8 cellular contexts compared by ENCODE assay signal in the genomic region with DNA sequence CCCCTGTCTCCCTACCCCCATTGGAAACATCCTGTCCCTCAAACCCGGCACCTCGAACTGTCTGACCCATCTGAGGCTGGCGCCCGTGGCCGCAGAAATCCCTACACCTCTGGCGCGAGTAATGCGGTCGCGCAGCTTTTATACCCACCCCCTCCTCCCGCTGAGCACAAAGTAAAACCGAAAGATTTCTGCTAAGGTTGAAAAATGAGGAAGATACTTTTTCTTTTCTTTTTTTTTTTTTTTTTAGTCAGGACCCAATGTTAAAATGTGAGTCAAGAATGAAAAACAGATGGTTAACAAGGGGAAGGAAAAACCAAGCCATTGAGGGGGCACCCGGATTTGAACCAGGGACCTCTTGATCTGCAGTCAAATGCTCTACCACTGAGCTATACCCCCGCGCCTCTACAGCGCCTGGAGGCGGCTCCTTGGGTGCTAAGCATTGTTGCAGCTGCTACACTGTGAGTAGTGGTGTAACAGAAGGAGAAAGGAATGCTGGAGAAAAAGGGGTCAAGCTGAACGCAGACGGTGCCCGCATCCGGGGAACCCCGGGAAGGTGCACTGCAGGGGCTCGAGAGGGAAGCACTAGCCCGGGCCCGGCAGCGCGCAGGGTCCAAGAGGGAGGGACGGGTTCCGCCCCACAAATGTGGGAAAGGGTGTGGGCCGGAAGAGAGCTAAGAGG. TPM values are rescaled to one million over a fixed set of nuclear protein-coding genes. Genes with fewer than 3 reads are reported as not detected.
DNase-seq lines count a peak whose midpoint lies in the region; ATAC-seq and TF ChIP-seq lines count a peak whose summit lies in the region.

No MANE protein-coding gene starts in this region.

- peak overlapping the region; percentile 90 for H3K4me3 Mint-ChIP-seq in activated CD4-positive, alpha-beta T cell treated with anti-CD3 and anti-CD28 coated beads, Interleukin-2, amount 10 ng/mL, durations not matched to agents 7 days and 5 days

- H3K27ac ChIP-seq in coronary artery (peak overlapping the region; percentile 98), left lung (peak overlapping the region; percentile 96 to 98)

- H3K36me3 ChIP-seq in BE2C (0 out of 2 replicates have a peak, but pooled peaks cover 3% of the 10 kb centered on the region), left lung (no peaks in the 10 kb centered on the region)

- peak overlapping the region; percentile 96 for H3K27ac Mint-ChIP-seq in activated CD4-positive, alpha-beta T cell treated with anti-CD3 and anti-CD28 coated beads, Interleukin-2, amount 10 ng/mL, durations not matched to agents 7 days and 5 days

- POLR2A ChIA-PET in activated CD4-positive, alpha-beta T cell treated with anti-CD3 and anti-CD28 coated beads, Interleukin-2, amount 10 ng/mL, durations not matched to agents 7 days and 5 days (lab: Charles Lee): interaction anchor here (0.7 kb wide), 1 partner anchor 15 kb away, joined by 6 read pairs; no protein-coding TSS in a partner anchor

- H3K4me1 ChIP-seq in BE2C: peaks cover 7% of the 10 kb centered on the region; the same call in 1 of the 2 replicates
- peaks cover 40 to 42% of the 10 kb centered on the region in 2 donors for H3K4me1 ChIP-seq in left lung

- H3K9me3 ChIP-seq in BE2C: no peaks in the 10 kb centered on the region
- no peaks in the 10 kb centered on the region for H3K9me3 ChIP-seq in left lung

- DNase-seq in BE2C: peak; percentile 85
- DNase-seq in NCI-H524 treated with DMSO at 0.1 percent for 48 hours (lab: John Stamatoyannopoulos, UW): peak; percentile 42
- DNase-seq in activated CD4-positive, alpha-beta T cell treated with anti-CD3 and anti-CD28 coated beads, Interleukin-2, amount 10 ng/mL, durations not matched to agents 7 days and 5 days: peak; percentile 86
- peak; percentile 97 for DNase-seq in coronary artery (ENCODE audit: low spot score)
- DNase-seq in left lung: peak; percentile 91
- DNase-seq in stimulated activated CD4-positive, alpha-beta T cell treated with anti-CD3 and anti-CD28 coated beads, Interleukin-2, amount 100 ng/mL, for 48 hours: peak; percentile 95 to 96

- peak; percentile 17; the same call in 1 of the 2 replicates for TF ChIP-seq CTCF in BE2C (IDR thresholded peaks at IDR 0.05; ENCODE audit: low read depth, low read length)
- TF ChIP-seq CTCF in coronary artery (IDR thresholded peaks at IDR 0.05): no peak
- TF ChIP-seq CTCF in left lung (IDR thresholded peaks at IDR 0.05): no peak

- H3K27me3 ChIP-seq in BE2C (no peaks in the 10 kb centered on the region), left lung (no peaks in the 10 kb centered on the region)

- H3K9me3 Mint-ChIP-seq in activated CD4-positive, alpha-beta T cell treated with anti-CD3 and anti-CD28 coated beads, Interleukin-2, amount 10 ng/mL, durations not matched to agents 7 days and 5 days: no peaks in the 10 kb centered on the region

- H3K36me3 Mint-ChIP-seq in activated CD4-positive, alpha-beta T cell treated with anti-CD3 and anti-CD28 coated beads, Interleukin-2, amount 10 ng/mL, durations not matched to agents 7 days and 5 days (ENCODE audit: low read depth): peaks cover 10% of the 10 kb centered on the region

- peak; percentile 33 for ATAC-seq in GM19043 (IDR thresholded peaks at IDR 0.05; ENCODE audit: low read depth, unreplicated experiment)
- ATAC-seq in HG03432 (IDR thresholded peaks at IDR 0.05; ENCODE audit: unreplicated experiment): peak; percentile 42
- ATAC-seq in left lung: peak; percentile 66

- CTCF ChIA-PET in activated CD4-positive, alpha-beta T cell treated with anti-CD3 and anti-CD28 coated beads, Interleukin-2, amount 10 ng/mL, durations not matched to agents 7 days and 5 days (lab: Charles Lee): interaction anchor here (0.6 to 3.3 kb wide), 12 partner anchors 8 to 311 kb away, joined by 3 to 16 read pairs (median 3); partner anchors contain the start of gene RPL23

- peaks cover 49% of the 10 kb centered on the region for H3K4me1 Mint-ChIP-seq in activated CD4-positive, alpha-beta T cell treated with anti-CD3 and anti-CD28 coated beads, Interleukin-2, amount 10 ng/mL, durations not matched to agents 7 days and 5 days

- H3K4me3 ChIP-seq in BE2C (ENCODE audit: low read depth, low read length) (peak overlapping the region; percentile 96), coronary artery (peak overlapping the region; percentile 90), left lung (peak overlapping the region; percentile 75 to 96)

- no peaks in the 10 kb centered on the region for H3K27me3 Mint-ChIP-seq in activated CD4-positive, alpha-beta T cell treated with anti-CD3 and anti-CD28 coated beads, Interleukin-2, amount 10 ng/mL, durations not matched to agents 7 days and 5 days

- intact Hi-C loops in left lung (cut with DNase I): no loop called here

RNA-seq across cellular contexts. Expression of gene LASP1, which starts 0.8 kb away (rescaled TPM):
- polyA plus RNA-seq in BE2C (2012; ENCODE audit: insufficient read depth, insufficient read length, low read depth): 76.5 TPM
- total RNA-seq in activated CD4-positive, alpha-beta T cell treated with anti-CD3 and anti-CD28 coated beads, Interleukin-2, amount 10 ng/mL, durations not matched to agents 7 days and 5 days: 100 to 1,000 TPM; 189 to 200 TPM
- total RNA-seq in left lung: 100 to 1,000 TPM; 163 to 172 TPM

RNA-seq across cellular contexts. Expression of gene RPL23, which starts 15.6 kb away (rescaled TPM):
- 917 TPM for polyA plus RNA-seq in BE2C (2012; ENCODE audit: insufficient read depth, insufficient read length, low read depth)
- total RNA-seq in activated CD4-positive, alpha-beta T cell treated with anti-CD3 and anti-CD28 coated beads, Interleukin-2, amount 10 ng/mL, durations not matched to agents 7 days and 5 days: 1,000 to 10,000 TPM; 1,147 to 1,160 TPM
- total RNA-seq in left lung: 1,000 to 10,000 TPM; 1,144 to 1,160 TPM

RNA-seq across cellular contexts. Expression of gene CWC25, which starts 44.0 kb away (rescaled TPM):
- polyA plus RNA-seq in BE2C (2012; ENCODE audit: insufficient read depth, insufficient read length, low read depth): 30.8 TPM
- total RNA-seq in activated CD4-positive, alpha-beta T cell treated with anti-CD3 and anti-CD28 coated beads, Interleukin-2, amount 10 ng/mL, durations not matched to agents 7 days and 5 days: 10 to 100 TPM; 27.2 to 30.5 TPM
- 10 to 100 TPM; 15.0 to 22.3 TPM for total RNA-seq in left lung

Comparison
In these comparisons a context has a peak if more than half of its experiments do, and no peak if none do; other contexts are left out.
1. Peak in every context shown above with its lines: DNase-seq, ATAC-seq, H3K4me3 ChIP-seq and H3K27ac ChIP-seq.
2. DNase-seq: peak in every context shown above with its lines; median percentile 97 in coronary artery; 96 in stimulated activated CD4-positive, alpha-beta T cell treated with anti-CD3 and anti-CD28 coated beads, Interleukin-2, amount 100 ng/mL, for 48 hours; 91 in left lung; 86 in activated CD4-positive, alpha-beta T cell treated with anti-CD3 and anti-CD28 coated beads, Interleukin-2, amount 10 ng/mL, durations not matched to agents 7 days and 5 days; 85 in BE2C; 42 in NCI-H524 treated with DMSO at 0.1 percent for 48 hours.